ENCODE assay signal across 1 cellular context in the genomic region with DNA sequence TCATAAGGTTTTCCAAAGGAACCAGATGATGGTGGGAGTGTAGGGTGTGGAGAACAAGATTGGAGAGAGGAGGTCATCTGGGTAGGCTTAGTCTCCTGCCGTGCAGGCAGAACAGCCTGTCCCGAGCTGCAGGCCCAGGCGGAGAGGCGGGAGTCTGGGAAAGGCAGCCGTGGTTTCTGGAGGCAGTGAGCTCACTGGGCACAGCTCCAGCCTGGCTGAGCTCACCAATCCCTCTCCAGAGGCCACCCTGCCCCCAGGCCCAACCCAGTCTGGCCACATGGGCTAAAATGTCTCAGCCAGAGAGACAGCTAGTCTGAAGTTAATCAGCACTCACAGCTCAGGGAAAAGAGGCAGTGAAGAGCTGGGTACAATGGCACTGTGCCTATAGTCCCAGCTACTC.
TF ChIP-seq lines count a peak whose summit lies in the region.

No MANE protein-coding gene starts in this region.

TF ChIP-seq in HepG2, 621 proteins besides CTCF, POLR2A, EP300 and RAD21 (continued from another document):
- TF ChIP-seq BHLHE40 (IDR thresholded peaks at IDR 0.05; ENCODE audit: low read length) = no peak
- TF ChIP-seq, protein P1, sequence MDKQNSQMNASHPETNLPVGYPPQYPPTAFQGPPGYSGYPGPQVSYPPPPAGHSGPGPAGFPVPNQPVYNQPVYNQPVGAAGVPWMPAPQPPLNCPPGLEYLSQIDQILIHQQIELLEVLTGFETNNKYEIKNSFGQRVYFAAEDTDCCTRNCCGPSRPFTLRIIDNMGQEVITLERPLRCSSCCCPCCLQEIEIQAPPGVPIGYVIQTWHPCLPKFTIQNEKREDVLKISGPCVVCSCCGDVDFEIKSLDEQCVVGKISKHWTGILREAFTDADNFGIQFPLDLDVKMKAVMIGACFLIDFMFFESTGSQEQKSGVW (CRISPR knock-in tag; IDR thresholded peaks at IDR 0.05; ENCODE audit: borderline replicate concordance) = no peak
- no peak for TF ChIP-seq GPN1 (CRISPR knock-in tag; IDR thresholded peaks at IDR 0.05; ENCODE audit: borderline replicate concordance)
TF ChIP-seq in HepG2: peak in this region for 0.
